14 cellular contexts compared by ENCODE assay signal in genomic region chr13:48068036-48068435, GRCh38. TPM values are rescaled to one million over a fixed set of nuclear protein-coding genes. Genes with fewer than 3 reads are reported as not detected.
DNase-seq lines count a peak whose midpoint lies in the region; ATAC-seq and TF ChIP-seq lines count a peak whose summit lies in the region.
"Had no signal": no experiment of that assay in that cellular context is flagged by ENCODE, and none has a peak within 500 bp of the region (broad histone marks: within the 10 kb centered on the region; RNA-seq: fewer than 3 reads in every experiment).

No MANE protein-coding gene starts in this region.

- no peak overlapping the region for H3K27ac ChIP-seq in CD8-positive, alpha-beta T cell (ENCODE audit: low read depth, low read length)
- no peak overlapping the region for H3K27ac ChIP-seq in MM.1S (ENCODE audit: low read length)
- no peak overlapping the region for H3K27ac ChIP-seq in upper lobe of left lung
- H3K27ac ChIP-seq: suprapubic skin had no signal

- no peak overlapping the region for H3K4me3 Mint-ChIP-seq in CD8-positive, alpha-beta T cell
- H3K4me3 Mint-ChIP-seq: activated B cell treated with CpG ODN at 0.5 μM for 24 hours; activated naive CD8-positive, alpha-beta T cell treated with anti-CD3 and anti-CD28 coated beads, Interleukin-2, amount 10 ng/mL, durations not matched to agents 7 days and 5 days; T-helper 2 cell treated with Interferon-gamma antibody and Interleukin-4, amounts not matched to agents 5 μg/mL and 100 μg/mL, for 36 hours had no signal

- no peaks in the 10 kb centered on the region for H3K9me3 ChIP-seq in CD8-positive, alpha-beta T cell (ENCODE audit: low read length)
- H3K9me3 ChIP-seq in MM.1S (replicated peaks; ENCODE audit: insufficient read depth, low read length): no peaks in the 10 kb centered on the region
- peaks cover 19 to 46% (median 33%) of the 10 kb centered on the region in 4 donors for H3K9me3 ChIP-seq in upper lobe of left lung

- peaks cover 26% of the 10 kb centered on the region for H3K36me3 ChIP-seq in CD8-positive, alpha-beta T cell (ENCODE audit: insufficient read depth, low read length)
- H3K36me3 ChIP-seq in GM06990 (ENCODE audit: control insufficient read depth, insufficient read depth, low read length) (peaks cover 13% of the 10 kb centered on the region), MM.1S (replicated peaks; ENCODE audit: insufficient read depth, low read length) (no peaks in the 10 kb centered on the region), upper lobe of left lung (peaks cover 6 to 68% (median 37%) of the 10 kb centered on the region in 4 donors)

- TF ChIP-seq CTCF in CD8-positive, alpha-beta T cell (IDR thresholded peaks at IDR 0.05): no peak
- peak; percentile 35 for TF ChIP-seq CTCF in GM06990 (IDR thresholded peaks at IDR 0.05; ENCODE audit: insufficient read depth, low read length, poor library complexity, severe bottlenecking)
- TF ChIP-seq CTCF in MM.1S (IDR thresholded peaks at IDR 0.05; ENCODE audit: low read length): peak; percentile 28
- peak; percentile 7 for TF ChIP-seq CTCF in choroid plexus epithelial cell (conservative IDR thresholded peaks at IDR 0.05; ENCODE audit: low read depth, low read length)
- TF ChIP-seq CTCF in upper lobe of left lung (IDR thresholded peaks at IDR 0.05): no peak

- H3K9me3 Mint-ChIP-seq in CD8-positive, alpha-beta T cell: peaks cover 7% of the 10 kb centered on the region

- H3F3A ChIP-seq in MM.1S (ENCODE audit: insufficient read depth, low read length): no peaks in the 10 kb centered on the region

- no peak overlapping the region for H3K4me3 ChIP-seq in CD8-positive, alpha-beta T cell (ENCODE audit: low read depth, low read length)
- H3K4me3 ChIP-seq in GM06990 (replicated peaks; ENCODE audit: low read depth, low read length): no peak overlapping the region
- no peak overlapping the region for H3K4me3 ChIP-seq in MM.1S (ENCODE audit: low read length)
- H3K4me3 ChIP-seq in choroid plexus epithelial cell (ENCODE audit: low read depth, low read length): no peak overlapping the region
- H3K4me3 ChIP-seq in upper lobe of left lung: no peak overlapping the region
- H3K4me3 ChIP-seq: suprapubic skin had no signal

- H2AFZ ChIP-seq in MM.1S (ENCODE audit: low read length): no peak overlapping the region

- no peaks in the 10 kb centered on the region for H3K27me3 Mint-ChIP-seq in CD8-positive, alpha-beta T cell (ENCODE audit: low read depth)
- H3K27me3 Mint-ChIP-seq: activated B cell treated with CpG ODN at 0.5 μM for 24 hours; activated naive CD8-positive, alpha-beta T cell treated with anti-CD3 and anti-CD28 coated beads, Interleukin-2, amount 10 ng/mL, durations not matched to agents 7 days and 5 days had no signal

- H3K79me2 ChIP-seq in MM.1S (ENCODE audit: low read length): no peaks in the 10 kb centered on the region

- no peaks in the 10 kb centered on the region for H3K9me2 ChIP-seq in MM.1S (replicated peaks; ENCODE audit: insufficient read depth, low read length)

- H3K4me1 ChIP-seq in CD8-positive, alpha-beta T cell (ENCODE audit: insufficient read depth, low read length): no peaks in the 10 kb centered on the region
- no peaks in the 10 kb centered on the region for H3K4me1 ChIP-seq in MM.1S (ENCODE audit: low read length)
- H3K4me1 ChIP-seq in upper lobe of left lung: no peaks in the 10 kb centered on the region
- H3K4me1 ChIP-seq: Caco-2, suprapubic skin had no signal

- POLR2A ChIA-PET in CD8-positive, alpha-beta T cell (lab: Charles Lee): interaction anchor here (0.6 kb wide), 1 partner anchor 809 kb away, joined by 3 read pairs; no protein-coding TSS in a partner anchor

- peaks cover 74% of the 10 kb centered on the region for H3K36me3 Mint-ChIP-seq in CD8-positive, alpha-beta T cell

- TF ChIP-seq POLR2A in upper lobe of left lung (IDR thresholded peaks at IDR 0.05): no peak

- intact Hi-C loops in CD8-positive, alpha-beta T cell (cut with DNase I, micrococcal nuclease): no loop called here
- intact Hi-C loops in posterior cingulate gyrus (cut with DNase I): no loop called here

- CTCF ChIA-PET in CD8-positive, alpha-beta T cell (lab: Charles Lee): interaction anchor here (1.2 kb wide), 1 partner anchor 11 kb away, joined by 3 read pairs; no protein-coding TSS in a partner anchor

- no peak for TF ChIP-seq EP300 in upper lobe of left lung (IDR thresholded peaks at IDR 0.05)

- H3K9ac ChIP-seq in MM.1S (ENCODE audit: low read length): no peak overlapping the region

- no peak overlapping the region for H3K4me2 ChIP-seq in MM.1S (ENCODE audit: low read depth, low read length)

- H3K27ac Mint-ChIP-seq in CD8-positive, alpha-beta T cell: peak overlapping the region; percentile 46
- H3K27ac Mint-ChIP-seq: activated B cell treated with CpG ODN at 0.5 μM for 24 hours; T-helper 2 cell treated with Interferon-gamma antibody and Interleukin-4, amounts not matched to agents 5 μg/mL and 100 μg/mL, for 36 hours had no signal

- DNase-seq in CD8-positive, alpha-beta T cell: no peak
- no peak for DNase-seq in GM06990 (ENCODE audit: extremely low read depth, insufficient read length)
- no peak for DNase-seq in MM.1S
- no peak for DNase-seq in choroid plexus epithelial cell (ENCODE audit: low read depth)
- no peak for DNase-seq in posterior cingulate gyrus
- DNase-seq in upper lobe of left lung: no peak
- DNase-seq: activated B cell treated with CpG ODN at 0.5 μM for 24 hours; activated naive CD8-positive, alpha-beta T cell treated with anti-CD3 and anti-CD28 coated beads, Interleukin-2, amount 10 ng/mL, durations not matched to agents 7 days and 5 days; Caco-2; NCI-H1048; NCI-H2081 had no signal

- no peak for ATAC-seq in CD8-positive, alpha-beta T cell
- no peak for ATAC-seq in GM21367 (IDR thresholded peaks at IDR 0.05; ENCODE audit: unreplicated experiment)
- no peak for ATAC-seq in upper lobe of left lung (ENCODE audit: low FRiP score in 2 of 2)

- H3K27me3 ChIP-seq in CD8-positive, alpha-beta T cell (ENCODE audit: insufficient read depth, low read length): no peaks in the 10 kb centered on the region
- no peaks in the 10 kb centered on the region for H3K27me3 ChIP-seq in GM06990 (replicated peaks; ENCODE audit: control insufficient read depth, insufficient read depth, low read length)
- H3K27me3 ChIP-seq in MM.1S (replicated peaks; ENCODE audit: insufficient read depth, low read length): no peaks in the 10 kb centered on the region
- no peaks in the 10 kb centered on the region for H3K27me3 ChIP-seq in upper lobe of left lung
- H3K27me3 ChIP-seq: suprapubic skin had no signal

- no peaks in the 10 kb centered on the region for H4K20me1 ChIP-seq in MM.1S (ENCODE audit: insufficient read depth, low read length)

- no peaks in the 10 kb centered on the region for H3K4me1 Mint-ChIP-seq in CD8-positive, alpha-beta T cell (ENCODE audit: low read depth)

RNA-seq across cellular contexts. Expression of gene MED4, which starts 26.9 kb away (rescaled TPM):
- total RNA-seq in CD8-positive, alpha-beta T cell: 10 to 100 TPM; 60.8 to 63.6 TPM
- total RNA-seq in upper lobe of left lung: 10 to 100 TPM; 23.2 to 41.8 (median 35.5) TPM

RNA-seq across cellular contexts. Expression of gene NUDT15, which starts 30.5 kb away (rescaled TPM):
- 10 to 100 TPM; 23.8 to 24.9 TPM for total RNA-seq in CD8-positive, alpha-beta T cell
- total RNA-seq in upper lobe of left lung: 10 to 100 TPM in 3 of 6 donors, 1 to 10 TPM in 3; 4.0 to 12.5 (median 10.2) TPM

Comparison
In these comparisons a context has a peak if more than half of its experiments do, and no peak if none do; other contexts are left out.
1. CTCF ChIP-seq: peak in GM06990 (single experiment), MM.1S (single experiment) and choroid plexus epithelial cell (single experiment); none in CD8-positive, alpha-beta T cell (single experiment) and upper lobe of left lung (0 of 6).